ENCODE assay signal across 8 cellular contexts in the genomic region with DNA sequence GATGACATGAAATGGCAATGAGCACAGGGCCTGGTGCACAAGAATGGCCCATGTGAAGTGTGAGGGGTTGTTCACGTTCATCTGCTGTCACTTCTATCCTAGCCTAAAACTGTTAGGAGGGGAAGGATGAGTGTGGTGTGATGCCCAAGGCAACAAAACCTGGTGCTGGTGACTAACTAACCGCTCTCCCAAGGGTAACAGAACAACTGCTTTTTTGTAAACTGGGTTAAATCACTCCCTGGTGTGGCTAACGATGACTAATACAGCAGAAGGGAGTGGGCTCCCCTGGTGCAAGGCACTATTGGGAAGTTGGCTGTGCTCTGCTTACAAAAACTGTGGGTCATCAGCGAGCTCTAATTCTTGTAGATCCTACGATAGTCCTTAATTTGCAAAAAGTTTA.
A peak's percentile ranks its signal among the peaks of the same experiment; 100 is the strongest.
DNase-seq lines count a peak whose midpoint lies in the region; ATAC-seq lines count a peak whose summit lies in the region.

No MANE protein-coding gene starts in this region.

- no peaks in the 10 kb centered on the region for H3K9me3 Mint-ChIP-seq in activated CD4-positive, alpha-beta memory T cell treated with anti-CD3 and anti-CD28 coated beads, Interleukin-2, amount 10 ng/mL, durations not matched to agents 7 days and 5 days

- no peak overlapping the region for H3K4me3 Mint-ChIP-seq in activated CD4-positive, alpha-beta memory T cell treated with anti-CD3 and anti-CD28 coated beads, Interleukin-2, amount 10 ng/mL, durations not matched to agents 7 days and 5 days

- DNase-seq in astrocyte of the hippocampus (ENCODE audit: low read depth, low spot score) (peak; percentile 75), renal cortical epithelial cell (ENCODE audit: low read depth) (peak; percentile 64), SW480 (ENCODE audit: low spot score) (no peak), DMS114 treated with DMSO at 0.1 percent for 48 hours (lab: John Stamatoyannopoulos, UW; ENCODE audit: unreplicated experiment) (no peak)
- no peak for DNase-seq in effector CD4-positive, alpha-beta T cell
- no peak for DNase-seq in activated CD4-positive, alpha-beta memory T cell treated with anti-CD3 and anti-CD28 coated beads, Interleukin-2, amount 10 ng/mL, durations not matched to agents 7 days and 5 days

- H3K4me1 Mint-ChIP-seq in activated CD4-positive, alpha-beta memory T cell treated with anti-CD3 and anti-CD28 coated beads, Interleukin-2, amount 10 ng/mL, durations not matched to agents 7 days and 5 days: no peaks in the 10 kb centered on the region

- no peaks in the 10 kb centered on the region for H3K27me3 Mint-ChIP-seq in activated CD4-positive, alpha-beta memory T cell treated with anti-CD3 and anti-CD28 coated beads, Interleukin-2, amount 10 ng/mL, durations not matched to agents 7 days and 5 days

- CTCF ChIA-PET in activated CD4-positive, alpha-beta memory T cell treated with anti-CD3 and anti-CD28 coated beads, Interleukin-2, amount 10 ng/mL, durations not matched to agents 7 days and 5 days (lab: Charles Lee): no interaction called here

- H3K27ac Mint-ChIP-seq in activated CD4-positive, alpha-beta memory T cell treated with anti-CD3 and anti-CD28 coated beads, Interleukin-2, amount 10 ng/mL, durations not matched to agents 7 days and 5 days: no peak overlapping the region

- peak; percentile 40 for ATAC-seq in GM18909 (IDR thresholded peaks at IDR 0.05; ENCODE audit: poor library complexity, unreplicated experiment)
- peak; percentile 36 for ATAC-seq in HG03139 (IDR thresholded peaks at IDR 0.05; ENCODE audit: unreplicated experiment)

- H3K36me3 Mint-ChIP-seq in activated CD4-positive, alpha-beta memory T cell treated with anti-CD3 and anti-CD28 coated beads, Interleukin-2, amount 10 ng/mL, durations not matched to agents 7 days and 5 days (ENCODE audit: low read depth): no peaks in the 10 kb centered on the region

- POLR2A ChIA-PET in activated CD4-positive, alpha-beta memory T cell treated with anti-CD3 and anti-CD28 coated beads, Interleukin-2, amount 10 ng/mL, durations not matched to agents 7 days and 5 days (lab: Charles Lee): no interaction called here

Comparison
In these comparisons a context has a peak if more than half of its experiments do, and no peak if none do; other contexts are left out.
1. DNase-seq: peak in astrocyte of the hippocampus (single experiment) and renal cortical epithelial cell (single experiment); none in SW480 (single experiment), effector CD4-positive, alpha-beta T cell (single experiment), activated CD4-positive, alpha-beta memory T cell treated with anti-CD3 and anti-CD28 coated beads, Interleukin-2, amount 10 ng/mL, durations not matched to agents 7 days and 5 days (single experiment) and DMS114 treated with DMSO at 0.1 percent for 48 hours (single experiment).